10 cellular contexts compared by ENCODE assay signal in the genomic region with DNA sequence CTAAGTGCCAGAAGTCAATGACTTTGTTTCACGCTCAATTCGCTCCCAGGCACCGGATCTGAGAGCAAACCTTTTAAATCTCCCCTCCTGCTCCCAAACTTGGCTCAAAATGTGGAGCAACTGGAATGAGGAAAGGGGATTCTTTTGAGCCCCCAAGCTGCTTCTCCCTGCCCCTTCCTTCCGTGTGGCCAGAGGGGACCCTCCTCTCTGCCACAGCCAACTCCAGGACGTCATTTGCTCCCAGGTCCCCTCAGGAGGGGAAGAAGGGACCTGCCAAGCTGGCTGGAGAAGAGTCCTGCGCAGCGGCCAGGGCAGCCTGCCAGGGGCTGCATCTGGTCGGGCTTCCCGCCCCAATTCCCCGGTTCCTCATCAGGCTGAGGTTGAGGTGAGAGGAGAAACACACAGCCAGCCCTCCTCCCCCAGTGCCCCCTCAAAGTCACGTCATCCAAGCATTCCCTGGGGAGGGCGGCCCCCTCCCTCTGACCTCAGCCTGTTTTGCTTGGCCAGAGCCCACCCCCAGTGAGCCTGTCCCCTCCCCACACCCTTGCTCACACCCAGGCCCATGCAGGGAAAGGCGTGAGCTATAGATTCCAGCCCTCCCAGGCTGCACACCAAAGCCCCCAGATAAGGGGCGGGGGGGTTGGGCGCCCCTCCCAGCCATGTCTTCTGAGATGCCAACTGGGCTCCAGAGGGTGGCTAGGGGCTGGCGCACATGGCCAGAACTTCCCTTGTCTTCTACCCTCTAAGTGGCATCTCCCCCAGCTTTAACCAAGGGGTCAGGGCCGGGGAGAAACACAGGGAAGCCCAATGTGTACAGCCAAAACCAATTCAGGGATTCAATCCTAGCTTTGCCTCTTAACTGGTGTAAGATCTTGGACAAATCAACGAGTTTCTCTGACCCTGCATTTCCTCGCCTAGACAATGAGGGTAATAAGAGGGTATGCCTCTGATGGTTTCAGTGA. TPM values are rescaled to one million over a fixed set of nuclear protein-coding genes. Genes with fewer than 3 reads are reported as not detected.
A peak's percentile ranks its signal among the peaks of the same experiment; 100 is the strongest.
DNase-seq lines count a peak whose midpoint lies in the region; ATAC-seq, FAIRE-seq and TF ChIP-seq lines count a peak whose summit lies in the region.
"Had no signal": no experiment of that assay in that cellular context is flagged by ENCODE, and none has a peak within 500 bp of the region (broad histone marks: within the 10 kb centered on the region; RNA-seq: fewer than 3 reads in every experiment).

No MANE protein-coding gene starts in this region.

- H3K4me3 Mint-ChIP-seq in CD4-positive, alpha-beta T cell: no peak overlapping the region
- H3K4me3 Mint-ChIP-seq in CD4-positive, alpha-beta memory T cell: no peak overlapping the region
- H3K4me3 Mint-ChIP-seq: activated naive CD8-positive, alpha-beta T cell treated with anti-CD3 and anti-CD28 coated beads for 36 hours had no signal

- in situ Hi-C loops in mammary epithelial cell (cut with MboI; ENCODE audit: low sequenced_read_pairs in 2 of 2): no loop called here

- H3K4me2 ChIP-seq in endothelial cell of umbilical vein (ENCODE audit: insufficient read depth, low read length) (no peak overlapping the region), mammary epithelial cell (ENCODE audit: insufficient read depth, low read depth, low read length) (no peak overlapping the region)

- no peaks in the 10 kb centered on the region for H3K9me1 ChIP-seq in endothelial cell of umbilical vein (replicated peaks; ENCODE audit: control insufficient read depth, extremely low read depth, insufficient read depth, low read length)

- no peak for TF ChIP-seq POLR2A in endothelial cell of umbilical vein (IDR thresholded peaks at IDR 0.05; ENCODE audit: low read depth, low read length)
- no peak for TF ChIP-seq POLR2A in tibial nerve (IDR thresholded peaks at IDR 0.05)

- TF ChIP-seq CTCF in endothelial cell of umbilical vein (IDR thresholded peaks at IDR 0.05; ENCODE audit: extremely low read depth in 1 of 2, insufficient read depth in 1 of 2, low read depth in 1 of 2, low read length in 2 of 2) (no peak), lower lobe of right lung (IDR thresholded peaks at IDR 0.05) (no peak), tibial nerve (IDR thresholded peaks at IDR 0.05) (no peak), mammary epithelial cell (conservative IDR thresholded peaks at IDR 0.05 in 1 of 2, IDR thresholded peaks at IDR 0.05 in 1 of 2; ENCODE audit: extremely low read depth in 1 of 2, insufficient read depth in 1 of 2, low read depth in 1 of 2, low read length in 2 of 2) (no peak)
- TF ChIP-seq CTCF in CD4-positive, alpha-beta T cell (IDR thresholded peaks at IDR 0.05): no peak

- dilution Hi-C loops in endothelial cell of umbilical vein (cut with MboI; ENCODE audit: extremely low pct_ligation_motif_present, low sequenced_read_pairs) (no loop called here), mammary epithelial cell (cut with HindIII; ENCODE audit: low sequenced_read_pairs) (no loop called here)

- 9 to 19% methylated on average over 16 to 19 of the region's 19 CpGs for WGBS in tibial nerve, 2 donors
- WGBS in mammary epithelial cell (ENCODE audit: low coverage, missing lambda C conversion rate): 65% methylated on average over 4 of the region's 19 CpGs

- H3K9ac ChIP-seq in endothelial cell of umbilical vein (replicated peaks; ENCODE audit: extremely low read depth, insufficient read depth, low read length) (no peak overlapping the region), mammary epithelial cell (ENCODE audit: insufficient read depth, low read length) (no peak overlapping the region)

- H3K9me3 ChIP-seq in endothelial cell of umbilical vein (replicated peaks; ENCODE audit: control insufficient read depth, insufficient read depth, low read length) (no peaks in the 10 kb centered on the region), lower lobe of right lung (no peaks in the 10 kb centered on the region), tibial nerve (no peaks in the 10 kb centered on the region), mammary epithelial cell (replicated peaks; ENCODE audit: insufficient read depth, low read length) (no peaks in the 10 kb centered on the region)
- no peaks in the 10 kb centered on the region for H3K9me3 ChIP-seq in CD4-positive, alpha-beta T cell (ENCODE audit: control insufficient read depth, low read length)
- H3K9me3 ChIP-seq in CD4-positive, alpha-beta memory T cell (ENCODE audit: control insufficient read depth in 1 of 2, low read length in 2 of 2): no peaks in the 10 kb centered on the region

- no peak overlapping the region for H3K27ac Mint-ChIP-seq in CD4-positive, alpha-beta T cell
- no peak overlapping the region for H3K27ac Mint-ChIP-seq in CD4-positive, alpha-beta memory T cell
- H3K27ac Mint-ChIP-seq: activated naive CD8-positive, alpha-beta T cell treated with anti-CD3 and anti-CD28 coated beads for 36 hours; progenitor cell of endocrine pancreas had no signal

- no TSS peak for BruUV-seq in endothelial cell of umbilical vein (replicated peaks; lab: Mats Ljungman, UMichigan)
- no TSS peak for BruUV-seq in mammary epithelial cell (replicated peaks; lab: Mats Ljungman, UMichigan)

- H3K36me3 Mint-ChIP-seq in CD4-positive, alpha-beta T cell (ENCODE audit: low read depth): no peaks in the 10 kb centered on the region
- no peaks in the 10 kb centered on the region for H3K36me3 Mint-ChIP-seq in CD4-positive, alpha-beta memory T cell
- H3K36me3 Mint-ChIP-seq: activated naive CD8-positive, alpha-beta T cell treated with anti-CD3 and anti-CD28 coated beads for 36 hours had no signal

- peaks cover 0 to 2% of the 10 kb centered on the region in 2 experiments for H3K27me3 ChIP-seq in endothelial cell of umbilical vein (ENCODE audit: control insufficient read depth in 2 of 2, insufficient read depth in 2 of 2, low read length in 2 of 2)
- H3K27me3 ChIP-seq in lower lobe of right lung (ENCODE audit: low read depth): no peaks in the 10 kb centered on the region
- no peaks in the 10 kb centered on the region for H3K27me3 ChIP-seq in tibial nerve
- peaks cover 12% of the 10 kb centered on the region for H3K27me3 ChIP-seq in CD4-positive, alpha-beta T cell (ENCODE audit: control insufficient read depth, insufficient read depth, low read length)
- no peaks in the 10 kb centered on the region for H3K27me3 ChIP-seq in CD4-positive, alpha-beta memory T cell (ENCODE audit: insufficient read depth, low read length)
- H3K27me3 ChIP-seq in mammary epithelial cell (ENCODE audit: insufficient read depth, low read length): no peaks in the 10 kb centered on the region

- peaks cover 29% of the 10 kb centered on the region for H3K27me3 Mint-ChIP-seq in CD4-positive, alpha-beta T cell
- H3K27me3 Mint-ChIP-seq in CD4-positive, alpha-beta memory T cell: peaks cover 15 to 16% of the 10 kb centered on the region in 2 donors
- H3K27me3 Mint-ChIP-seq: progenitor cell of endocrine pancreas had no signal

- CTCF ChIA-PET in endothelial cell of umbilical vein (lab: Charles Lee): interaction anchor here (0.8 to 1.8 kb wide), 4 partner anchors 8 to 108 kb away, joined by 3 to 5 read pairs (median 4); no protein-coding TSS in a partner anchor
- CTCF ChIA-PET in CD4-positive, alpha-beta T cell (lab: Charles Lee): no interaction called here
- CTCF ChIA-PET in CD4-positive, alpha-beta memory T cell (lab: Charles Lee; ENCODE audit: partially characterized antibody): interaction anchor here (1.5 kb wide), 1 partner anchor 108 kb away, joined by 6 read pairs; no protein-coding TSS in a partner anchor
- CTCF ChIA-PET in mammary epithelial cell (lab: Charles Lee; ENCODE audit: low non-redundant PET): no interaction called here

- H3K9me3 Mint-ChIP-seq in CD4-positive, alpha-beta T cell: no peaks in the 10 kb centered on the region
- H3K9me3 Mint-ChIP-seq in CD4-positive, alpha-beta memory T cell: peaks cover 0 to under 1% (median 0%) of the 10 kb centered on the region in 8 donors
- H3K9me3 Mint-ChIP-seq: activated naive CD8-positive, alpha-beta T cell treated with anti-CD3 and anti-CD28 coated beads for 36 hours had no signal

- DNase-seq in NCI-H2227 (lab: John Stamatoyannopoulos, UW; ENCODE audit: unreplicated experiment) (peak; percentile 59), endothelial cell of umbilical vein (ENCODE audit: low read depth, low spot score) (peak; percentile 57), lower lobe of right lung (peak; percentile 60), tibial nerve (ENCODE audit: low spot score in 2 of 2) (peak; percentile 57 to 71), mammary epithelial cell (no peak)
- no peak for DNase-seq in CD4-positive, alpha-beta T cell
- no peak for DNase-seq in CD4-positive, alpha-beta memory T cell
- DNase-seq: activated naive CD8-positive, alpha-beta T cell treated with anti-CD3 and anti-CD28 coated beads for 36 hours had no signal

- no peaks in the 10 kb centered on the region for H3K4me1 Mint-ChIP-seq in CD4-positive, alpha-beta T cell (ENCODE audit: low read depth)
- H3K4me1 Mint-ChIP-seq in CD4-positive, alpha-beta memory T cell: peaks cover 0 to 9% (median 0%) of the 10 kb centered on the region in 4 donors

- H3K4me1 ChIP-seq in endothelial cell of umbilical vein (ENCODE audit: control insufficient read depth, extremely low read depth, insufficient read depth, low read length): peaks cover 6% of the 10 kb centered on the region
- peaks cover 35% of the 10 kb centered on the region for H3K4me1 ChIP-seq in lower lobe of right lung
- H3K4me1 ChIP-seq in tibial nerve: peaks cover 3 to 80% (median 39%) of the 10 kb centered on the region in 4 donors
- H3K4me1 ChIP-seq in CD4-positive, alpha-beta memory T cell (ENCODE audit: insufficient read depth, low read length): no peaks in the 10 kb centered on the region
- H3K4me1 ChIP-seq in mammary epithelial cell (ENCODE audit: insufficient read depth, low read length): peaks cover 39% of the 10 kb centered on the region

- no peak for FAIRE-seq in endothelial cell of umbilical vein (lab: Jason Lieb, UNC)

- TF ChIP-seq EP300 in tibial nerve (IDR thresholded peaks at IDR 0.05): peak in 1 of 2 donors; percentile 58

- H2AFZ ChIP-seq in endothelial cell of umbilical vein (ENCODE audit: low read depth, low read length) (no peak overlapping the region), mammary epithelial cell (ENCODE audit: low read depth, low read length) (no peak overlapping the region)

- H3K27ac ChIP-seq in endothelial cell of umbilical vein (ENCODE audit: insufficient read depth, low read depth, low read length) (no peak overlapping the region), lower lobe of right lung (no peak overlapping the region), tibial nerve (peak overlapping the region in 3 of 4 donors; percentile 26 to 88 (median 74)), mammary epithelial cell (ENCODE audit: insufficient read depth, low read depth, low read length) (no peak overlapping the region)
- no peak overlapping the region for H3K27ac ChIP-seq in CD4-positive, alpha-beta T cell (ENCODE audit: low read depth, low read length)
- H3K27ac ChIP-seq in CD4-positive, alpha-beta memory T cell (ENCODE audit: low read depth, low read length): no peak overlapping the region

- H4K20me1 ChIP-seq in endothelial cell of umbilical vein (replicated peaks; ENCODE audit: control insufficient read depth, extremely low read depth, insufficient read depth, low read length) (no peaks in the 10 kb centered on the region), mammary epithelial cell (ENCODE audit: insufficient read depth, low read length) (no peaks in the 10 kb centered on the region)

- H3K36me3 ChIP-seq in endothelial cell of umbilical vein (ENCODE audit: control insufficient read depth in 2 of 2, extremely low read depth in 1 of 2, insufficient read depth in 2 of 2, low read length in 2 of 2) (no peaks in the 10 kb centered on the region), lower lobe of right lung (no peaks in the 10 kb centered on the region), tibial nerve (no peaks in the 10 kb centered on the region), mammary epithelial cell (ENCODE audit: insufficient read depth, low read length) (peaks cover 6% of the 10 kb centered on the region)
- no peaks in the 10 kb centered on the region for H3K36me3 ChIP-seq in CD4-positive, alpha-beta memory T cell (ENCODE audit: insufficient read depth, low read length)

- intact Hi-C loops in endothelial cell of umbilical vein (cut with micrococcal nuclease): no loop called here
- intact Hi-C loops in lower lobe of right lung (cut with DNase I): no loop called here
- intact Hi-C loops in CD4-positive, alpha-beta T cell (cut with DNase I, micrococcal nuclease): no loop called here
- intact Hi-C loops in CD4-positive, alpha-beta memory T cell (cut with micrococcal nuclease): no loop called here
- intact Hi-C loops in mammary epithelial cell (cut with micrococcal nuclease): no loop called here

- H3K79me2 ChIP-seq in endothelial cell of umbilical vein (ENCODE audit: control insufficient read depth, insufficient read depth, low read length) (no peaks in the 10 kb centered on the region), mammary epithelial cell (ENCODE audit: insufficient read depth, low read length) (peaks cover 96% of the 10 kb centered on the region)

- H3K4me3 ChIP-seq in endothelial cell of umbilical vein (replicated peaks in 1 of 3; ENCODE audit: insufficient read depth in 1 of 3, low read depth in 1 of 3, low read length in 3 of 3) (no peak overlapping the region), lower lobe of right lung (no peak overlapping the region), tibial nerve (peak overlapping the region in 1 of 4 donors; percentile 19), mammary epithelial cell (replicated peaks in 1 of 3; ENCODE audit: insufficient read depth in 1 of 3, low read depth in 2 of 3, low read length in 3 of 3) (no peak overlapping the region)
- H3K4me3 ChIP-seq in CD4-positive, alpha-beta memory T cell (ENCODE audit: low read length in 2 of 2): no peak overlapping the region

- ATAC-seq in lower lobe of right lung: peak; percentile 45 to 59
- ATAC-seq in CD4-positive, alpha-beta T cell (ENCODE audit: poor library complexity): no peak
- no peak for ATAC-seq in GM18517 (IDR thresholded peaks at IDR 0.05; ENCODE audit: unreplicated experiment)

- POLR2A ChIA-PET in endothelial cell of umbilical vein (lab: Charles Lee): no interaction called here
- POLR2A ChIA-PET in CD4-positive, alpha-beta T cell (lab: Charles Lee): no interaction called here
- POLR2A ChIA-PET in CD4-positive, alpha-beta memory T cell (lab: Charles Lee; ENCODE audit: partially characterized antibody): no interaction called here

RNA-seq across cellular contexts. Expression of a gene that starts 35.0 kb away (rescaled TPM):
- total RNA-seq in endothelial cell of umbilical vein (5.1 and 6.6 TPM in 2 replicates), lower lobe of right lung (34.8 TPM), tibial nerve (100 to 1,000 TPM; 128 to 154 (median 136) TPM), mammary epithelial cell (100 to 1,000 TPM in 1 of 2 donors, 10 to 100 TPM in 1; 72.2 to 116 TPM)
- polyA plus RNA-seq in endothelial cell of umbilical vein (1.3 and 1.4 TPM in 2 replicates), mammary epithelial cell (35.3 TPM)
- 1.4 and 1.7 TPM in 2 replicates for polyA plus RNA-seq in endothelial cell of umbilical vein (2011; cell fraction: cytosol; rRNA removed)
- polyA plus RNA-seq in endothelial cell of umbilical vein (2011; cell fraction: nucleus; rRNA removed): 4.3 and 4.8 TPM in 2 replicates
- 5.7 and 6.1 TPM in 2 replicates for polyA plus RNA-seq in endothelial cell of umbilical vein (2012)
- polyA minus RNA-seq in endothelial cell of umbilical vein (3.3 and 3.7 TPM in 2 replicates), mammary epithelial cell (112 TPM)
- polyA minus RNA-seq in endothelial cell of umbilical vein (2011; cell fraction: cytosol; rRNA and poly(A)+ RNA removed): 12.9 TPM
- polyA minus RNA-seq in endothelial cell of umbilical vein (2011; cell fraction: nucleus; rRNA and poly(A)+ RNA removed): 3.1 and 3.5 TPM in 2 replicates
- total RNA-seq in CD4-positive, alpha-beta T cell: 1 to 10 TPM; 6.9 to 7.0 TPM
- total RNA-seq in CD4-positive, alpha-beta memory T cell: 10 to 100 TPM; 16.9 to 17.5 TPM
- under 1 TPM; 0.39 to 0.77 TPM for polyA plus RNA-seq in CD4-positive, alpha-beta memory T cell

Comparison
In these comparisons a context has a peak if more than half of its experiments do, and no peak if none do; other contexts are left out.
1. DNase-seq: peak in NCI-H2227 (single experiment), endothelial cell of umbilical vein (single experiment), lower lobe of right lung (single experiment) and tibial nerve (2 of 2); none in CD4-positive, alpha-beta T cell (0 of 10), CD4-positive, alpha-beta memory T cell (0 of 5) and mammary epithelial cell (single experiment).
2. H3K27ac ChIP-seq: peak in tibial nerve (3 of 4); none in endothelial cell of umbilical vein (single experiment), lower lobe of right lung (single experiment), CD4-positive, alpha-beta T cell (single experiment), CD4-positive, alpha-beta memory T cell (single experiment) and mammary epithelial cell (single experiment).
3. ATAC-seq: peak in lower lobe of right lung (2 of 2); none in CD4-positive, alpha-beta T cell (single experiment) and GM18517 (single experiment).
4. CTCF ChIA-PET loops: an anchor here in endothelial cell of umbilical vein (0.8 to 1.8 kb wide) and CD4-positive, alpha-beta memory T cell (1.5 kb wide); none called in CD4-positive, alpha-beta T cell and mammary epithelial cell.